ENCODE assay signal across 1 cellular context in genomic region chr16:11784980-11785599, GRCh38.
TF ChIP-seq lines count a peak whose summit lies in the region.
"Not testable (repeated sequence)": the region's sequence is repeated elsewhere in the genome, so short reads cannot be mapped to it uniquely, and the experiment has no call there.

No MANE protein-coding gene starts in this region.

TF ChIP-seq in HepG2, 621 proteins besides CTCF, POLR2A, EP300 and RAD21:
- TF ChIP-seq ZBTB39 (CRISPR knock-in tag; IDR thresholded peaks at IDR 0.05), result 0 out of 2 replicates have a peak, but pooled peaks have one; percentile 32
- TF ChIP-seq FOXO4 (CRISPR knock-in tag; conservative IDR thresholded peaks at IDR 0.05), result peak; percentile 98
- 0 out of 2 replicates have a peak, but pooled peaks have one; percentile 44 for TF ChIP-seq ZNF816 (CRISPR knock-in tag; IDR thresholded peaks at IDR 0.05; ENCODE audit: borderline replicate concordance)
- TF ChIP-seq KMT2B (CRISPR knock-in tag; IDR thresholded peaks at IDR 0.05), result 0 out of 2 replicates have a peak, but pooled peaks have one; percentile 6
- TF ChIP-seq NRL (CRISPR knock-in tag; IDR thresholded peaks at IDR 0.05; ENCODE audit: borderline replicate concordance), result peak; percentile 46; the same call in 1 of the 2 replicates
- 0 out of 2 replicates have a peak, but pooled peaks have one; percentile 51 for TF ChIP-seq ZNF75D (CRISPR knock-in tag; IDR thresholded peaks at IDR 0.05; ENCODE audit: borderline replicate concordance)
- 0 out of 2 replicates have a peak, but pooled peaks have one; percentile 33 for TF ChIP-seq ZNF547 (CRISPR knock-in tag; IDR thresholded peaks at IDR 0.05)
- TF ChIP-seq LCORL (IDR thresholded peaks at IDR 0.05), result not testable (repeated sequence)
- peak; percentile 23; the same call in 1 of the 2 replicates for TF ChIP-seq LCORL (CRISPR knock-in tag; IDR thresholded peaks at IDR 0.05)
- peak; percentile 52; the same call in 1 of the 2 replicates for TF ChIP-seq NFKB2 (CRISPR knock-in tag; IDR thresholded peaks at IDR 0.05; ENCODE audit: borderline replicate concordance)
- TF ChIP-seq ZNF687 (CRISPR knock-in tag; IDR thresholded peaks at IDR 0.05), result peak; percentile 18; the same call in 1 of the 2 replicates
- 0 out of 2 replicates have a peak, but pooled peaks have one; percentile 74 for TF ChIP-seq ZNF30 (CRISPR knock-in tag; IDR thresholded peaks at IDR 0.05)
